In genomic region chr2:177147093-177147694, GRCh38 we compare ENCODE assay signal across 9 cellular contexts.
DNase-seq lines count a peak whose midpoint lies in the region; ATAC-seq, FAIRE-seq and TF ChIP-seq lines count a peak whose summit lies in the region.
"Had no signal": no experiment of that assay in that cellular context is flagged by ENCODE, and none has a peak within 500 bp of the region (broad histone marks: within the 10 kb centered on the region; RNA-seq: fewer than 3 reads in every experiment).

No MANE protein-coding gene starts in this region.

- intact Hi-C loops in Calu3 (cut with micrococcal nuclease; ENCODE audit: unreplicated experiment): loop anchor here (1.0 to 5.0 kb wide), 4 partner anchors 120 to 494 kb away; no protein-coding TSS in a partner anchor

- H3K27ac Mint-ChIP-seq in Calu3 (ENCODE audit: unreplicated experiment) (no peak overlapping the region), chondrocyte (ENCODE audit: unreplicated experiment) (no peak overlapping the region), memory B cell (no peak overlapping the region)

- H3K4me3 Mint-ChIP-seq in Calu3 (ENCODE audit: low read depth, unreplicated experiment) (no peak overlapping the region), chondrocyte (ENCODE audit: unreplicated experiment) (no peak overlapping the region), memory B cell (no peak overlapping the region)

- H3K36me3 Mint-ChIP-seq in Calu3 (ENCODE audit: insufficient read depth, unreplicated experiment) (no peaks in the 10 kb centered on the region), chondrocyte (ENCODE audit: low read depth) (no peaks in the 10 kb centered on the region), memory B cell (no peaks in the 10 kb centered on the region)

- H3K9ac ChIP-seq in NT2/D1 (ENCODE audit: insufficient read length, low read depth): no peak overlapping the region

- CTCF ChIA-PET in Calu3 (lab: Charles Lee): interaction anchor here (0.6 kb wide), 1 partner anchor 1021 kb away, joined by 3 read pairs; no protein-coding TSS in a partner anchor

- TF ChIP-seq CTCF in Calu3 (IDR thresholded peaks at IDR 0.05; ENCODE audit: unreplicated experiment) (peak; percentile 48), chondrocyte (IDR thresholded peaks at IDR 0.05) (peak; percentile 84)

- H3K9me3 Mint-ChIP-seq in Calu3 (ENCODE audit: low read depth, unreplicated experiment) (no peaks in the 10 kb centered on the region), chondrocyte (ENCODE audit: low read depth) (no peaks in the 10 kb centered on the region), memory B cell (no peaks in the 10 kb centered on the region)

- FAIRE-seq in HTR-8/SVneo (lab: Jason Lieb, UNC): no peak

- H3K9me3 ChIP-seq in NT2/D1 (ENCODE audit: insufficient read depth, low read length): no peaks in the 10 kb centered on the region

- no peaks in the 10 kb centered on the region for H3K4me1 ChIP-seq in NT2/D1 (ENCODE audit: insufficient read depth, insufficient read length)

- BruUV-seq in Calu3 (replicated peaks; lab: Mats Ljungman, UMichigan): no TSS peak

- peaks cover 9% of the 10 kb centered on the region for H3K27me3 ChIP-seq in NT2/D1 (ENCODE audit: insufficient read depth, insufficient read length)

- H3K27me3 Mint-ChIP-seq in Calu3 (ENCODE audit: unreplicated experiment): peaks cover 9% of the 10 kb centered on the region
- H3K27me3 Mint-ChIP-seq in chondrocyte (ENCODE audit: low read depth): peaks cover 57% of the 10 kb centered on the region
- H3K27me3 Mint-ChIP-seq in memory B cell: peaks cover 9% of the 10 kb centered on the region

- DNase-seq in Calu3 (no peak), HTR-8/SVneo (ENCODE audit: insufficient read length, low spot score) (peak; percentile 45), NT2/D1 (ENCODE audit: low read depth, low spot score) (peak; percentile 46), chondrocyte (ENCODE audit: low spot score) (no peak), memory B cell (ENCODE audit: low spot score in 2 of 2) (peak in 1 of 2 donors; percentile 30), HK-2 (ENCODE audit: unreplicated experiment) (no peak)

- no peaks in the 10 kb centered on the region for H3K36me3 ChIP-seq in NT2/D1 (ENCODE audit: insufficient read depth, insufficient read length, low read length)

- peak; percentile 65 for ATAC-seq in GM18868 (IDR thresholded peaks at IDR 0.05; ENCODE audit: unreplicated experiment)
- peak; percentile 50 for ATAC-seq in memory B cell (ENCODE audit: low read depth)
- no peak for ATAC-seq in HG03175 (IDR thresholded peaks at IDR 0.05; ENCODE audit: unreplicated experiment)

- no peak overlapping the region for H3K4me3 ChIP-seq in NT2/D1 (ENCODE audit: insufficient read length, low read depth)
- H3K4me3 ChIP-seq: skin epidermis had no signal

- H3K4me1 Mint-ChIP-seq in Calu3 (ENCODE audit: low read depth, unreplicated experiment) (peaks cover 10% of the 10 kb centered on the region), chondrocyte (ENCODE audit: low read depth) (peaks cover 12% of the 10 kb centered on the region), memory B cell (peaks cover 9% of the 10 kb centered on the region)

Comparison
In these comparisons a context has a peak if more than half of its experiments do, and no peak if none do; other contexts are left out.
1. DNase-seq: peak in HTR-8/SVneo (single experiment) and NT2/D1 (single experiment); none in Calu3 (single experiment), chondrocyte (single experiment) and HK-2 (single experiment).